18 cellular contexts compared by ENCODE assay signal in the genomic region with DNA sequence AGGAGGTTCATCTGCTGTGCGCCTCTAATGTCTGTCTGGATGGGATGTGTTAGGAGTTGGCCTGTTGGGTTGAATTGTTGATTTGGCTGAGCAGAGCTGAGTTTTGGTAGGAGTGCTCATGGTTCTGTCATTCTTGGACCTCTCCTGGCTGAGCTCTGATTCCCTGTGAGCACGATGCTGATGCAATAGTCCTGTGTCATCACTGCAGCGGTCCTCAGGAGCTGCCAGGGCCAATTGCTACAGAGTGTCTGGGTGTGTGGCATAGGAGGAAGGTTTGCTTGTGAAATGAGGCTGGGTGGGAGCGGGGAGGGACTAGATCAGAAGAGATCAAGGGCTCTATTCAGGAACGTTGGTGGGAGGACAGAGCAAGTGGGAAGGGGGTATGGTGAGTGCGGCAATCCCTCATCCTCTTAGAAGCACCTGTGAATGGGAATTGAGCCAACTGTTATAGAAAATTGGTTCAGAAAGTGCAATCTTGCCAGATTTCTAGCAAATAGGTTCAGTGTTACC. TPM values are rescaled to one million over a fixed set of nuclear protein-coding genes. Genes with fewer than 3 reads are reported as not detected.
DNase-seq lines count a peak whose midpoint lies in the region; ATAC-seq, FAIRE-seq and TF ChIP-seq lines count a peak whose summit lies in the region.
"Had no signal": no experiment of that assay in that cellular context is flagged by ENCODE, and none has a peak within 500 bp of the region (broad histone marks: within the 10 kb centered on the region; RNA-seq: fewer than 3 reads in every experiment).

No MANE protein-coding gene starts in this region.

- no peak for TF ChIP-seq POLR2A in HepG2 (IDR thresholded peaks at IDR 0.05; ENCODE audit: insufficient read depth in 1 of 2, low read depth in 2 of 2, low read length in 2 of 2)

- DNase-seq in Right ventricle myocardium inferior (ENCODE audit: missing footprints): no peak
- DNase-seq in cardiac septum (ENCODE audit: low spot score): no peak
- no peak for DNase-seq in mammary epithelial cell
- no peak for DNase-seq in HepG2 (ENCODE audit: low spot score)
- DNase-seq in NCI-H1694 (lab: John Stamatoyannopoulos, UW): no peak
- DNase-seq: COR-L47, DMS153, Karpas-422, MM.1S, NCI-H1417 treated with DMSO at 0.1 percent for 48 hours, NCI-H2029, NCI-H2171, NCI-H446 treated with DMSO at 0.1 percent for 48 hours, SK-N-SH had no signal

- FAIRE-seq in HepG2 (lab: Jason Lieb, UNC): no peak
- FAIRE-seq: GM12892 had no signal

- peaks cover 19% of the 10 kb centered on the region for H3K36me3 ChIP-seq in mammary epithelial cell (ENCODE audit: insufficient read depth, low read length)
- peaks cover 24 to 54% of the 10 kb centered on the region in 2 experiments for H3K36me3 ChIP-seq in HepG2 (replicated peaks in 1 of 2; ENCODE audit: control insufficient read depth in 1 of 2, insufficient read depth in 2 of 2, low read length in 2 of 2)

- no peak for TF ChIP-seq CTCF in mammary epithelial cell (conservative IDR thresholded peaks at IDR 0.05 in 1 of 2, IDR thresholded peaks at IDR 0.05 in 1 of 2; ENCODE audit: extremely low read depth in 1 of 2, insufficient read depth in 1 of 2, low read depth in 1 of 2, low read length in 2 of 2)
- no peak for TF ChIP-seq CTCF in HepG2 (CRISPR knock-in tag; IDR thresholded peaks at IDR 0.05)

- intact Hi-C loops in Right ventricle myocardium inferior (cut with DNase I) (no loop called here), cardiac septum (cut with DNase I) (no loop called here), mammary epithelial cell (cut with micrococcal nuclease) (no loop called here), HepG2 (cut with micrococcal nuclease; ENCODE audit: unreplicated experiment) (no loop called here)

- BruUV-seq in mammary epithelial cell (replicated peaks; lab: Mats Ljungman, UMichigan) (TSS peak; percentile 79), HepG2 (replicated peaks; lab: Mats Ljungman, UMichigan) (no TSS peak)

- TF ChIP-seq RAD21 in HepG2 (CRISPR knock-in tag; IDR thresholded peaks at IDR 0.05): no peak

- 91% methylated on average over 6 of the region's 6 CpGs for WGBS in mammary epithelial cell (ENCODE audit: low coverage, missing lambda C conversion rate)
- WGBS in HepG2 (ENCODE audit: low lambda C conversion rate): 96% methylated on average over 6 of the region's 6 CpGs

- H3K9ac ChIP-seq in mammary epithelial cell (ENCODE audit: insufficient read depth, low read length): no peak overlapping the region
- no peak overlapping the region for H3K9ac ChIP-seq in HepG2 (ENCODE audit: insufficient read depth, low read depth, low read length)
- H3K9ac ChIP-seq: SK-N-SH had no signal

- H3K27ac ChIP-seq in mammary epithelial cell (ENCODE audit: insufficient read depth, low read depth, low read length): no peak overlapping the region
- H3K27ac ChIP-seq in HepG2 (ENCODE audit: extremely low read length, insufficient read depth, low read length): no peak overlapping the region

- H3K4me3 ChIP-seq in mammary epithelial cell (replicated peaks in 1 of 3; ENCODE audit: insufficient read depth in 1 of 3, low read depth in 2 of 3, low read length in 3 of 3): no peak overlapping the region
- no peak overlapping the region for H3K4me3 ChIP-seq in HepG2 (replicated peaks in 1 of 3; ENCODE audit: insufficient read depth in 1 of 3, low read depth in 2 of 3, low read length in 3 of 3)
- H3K4me3 ChIP-seq: GM23338 had no signal

- no peaks in the 10 kb centered on the region for H3K79me2 ChIP-seq in mammary epithelial cell (ENCODE audit: insufficient read depth, low read length)
- no peaks in the 10 kb centered on the region for H3K79me2 ChIP-seq in HepG2 (ENCODE audit: insufficient read depth, low read length)

- in situ Hi-C loops in mammary epithelial cell (cut with MboI; ENCODE audit: low sequenced_read_pairs in 2 of 2) (no loop called here), HepG2 (cut with HindIII; ENCODE audit: extremely low pct_ligation_motif_present, low pct_unique_long_range_greater_than_20kb) (no loop called here)

- peak; percentile 34 for ATAC-seq in Right ventricle myocardium inferior
- ATAC-seq in HepG2: no peak
- ATAC-seq in GM19035 (IDR thresholded peaks at IDR 0.05; ENCODE audit: unreplicated experiment): no peak
- ATAC-seq in HG03354 (IDR thresholded peaks at IDR 0.05; ENCODE audit: poor library complexity, severe bottlenecking, unreplicated experiment): no peak
- ATAC-seq: GM23338 had no signal

- H3K27me3 ChIP-seq in mammary epithelial cell (ENCODE audit: insufficient read depth, low read length): no peaks in the 10 kb centered on the region
- no peaks in the 10 kb centered on the region for H3K27me3 ChIP-seq in HepG2 (ENCODE audit: control insufficient read depth in 1 of 2, insufficient read depth in 2 of 2, low read length in 2 of 2)

- H3K4me1 ChIP-seq in mammary epithelial cell (ENCODE audit: insufficient read depth, low read length) (no peaks in the 10 kb centered on the region), HepG2 (ENCODE audit: insufficient read depth, low read length) (no peaks in the 10 kb centered on the region)

- H3K9me3 ChIP-seq in mammary epithelial cell (replicated peaks; ENCODE audit: insufficient read depth, low read length): peaks cover 3% of the 10 kb centered on the region
- no peaks in the 10 kb centered on the region for H3K9me3 ChIP-seq in HepG2 (ENCODE audit: low read length)

- H4K20me1 ChIP-seq in mammary epithelial cell (ENCODE audit: insufficient read depth, low read length) (no peaks in the 10 kb centered on the region), HepG2 (ENCODE audit: insufficient read depth, low read length) (no peaks in the 10 kb centered on the region)

- no peak for TF ChIP-seq EP300 in HepG2 (IDR thresholded peaks at IDR 0.05; ENCODE audit: low read depth in 2 of 2, low read length in 2 of 2)
- no peak for TF ChIP-seq EP300 in HepG2 (CRISPR knock-in tag; IDR thresholded peaks at IDR 0.05; ENCODE audit: borderline replicate concordance)

- CTCF ChIA-PET in mammary epithelial cell (lab: Charles Lee; ENCODE audit: low non-redundant PET) (no interaction called here), HepG2 (lab: Yijun Ruan, JAX; ENCODE audit: low intra/inter-chr PET ratio, low total read pairs) (no interaction called here)

- POLR2A ChIA-PET in HepG2 (lab: Yijun Ruan, JAX): no interaction called here

- dilution Hi-C loops in mammary epithelial cell (cut with HindIII; ENCODE audit: low sequenced_read_pairs): loop anchor here (25.0 kb wide), 1 partner anchor 427 kb away; no protein-coding TSS in a partner anchor

- H2AFZ ChIP-seq in mammary epithelial cell (ENCODE audit: low read depth, low read length) (no peak overlapping the region), HepG2 (ENCODE audit: low read length) (no peak overlapping the region)
- H2AFZ ChIP-seq: GM23338 had no signal

- H3K4me2 ChIP-seq in mammary epithelial cell (ENCODE audit: insufficient read depth, low read depth, low read length) (no peak overlapping the region), HepG2 (ENCODE audit: low read depth, low read length) (no peak overlapping the region)
- H3K4me2 ChIP-seq: GM23338, SK-N-SH had no signal

TF ChIP-seq in HepG2, 621 proteins besides CTCF, POLR2A, EP300 and RAD21:
- peak; percentile 11; the same call in 1 of the 2 replicates for TF ChIP-seq CEBPB (IDR thresholded peaks at IDR 0.05; ENCODE audit: borderline replicate concordance, low read depth, low read length)
- no peak for TF ChIP-seq IRX3 (CRISPR knock-in tag; IDR thresholded peaks at IDR 0.05; ENCODE audit: borderline replicate concordance, low read depth)

RNA-seq across cellular contexts. Expression of gene PEX5, which starts 21.2 kb away (rescaled TPM):
- total RNA-seq in Right ventricle myocardium inferior: 30.9 TPM
- total RNA-seq in cardiac septum: 30.3 TPM
- total RNA-seq in mammary epithelial cell: 10 to 100 TPM; 25.0 to 25.5 TPM
- 14.0 TPM for polyA plus RNA-seq in mammary epithelial cell
- 6.7 TPM for polyA minus RNA-seq in mammary epithelial cell
- 29.0 and 35.2 TPM in 2 replicates for total RNA-seq in HepG2 (2016; rRNA removed; fragmentation: Illumina TruSeq; extraction: Trizol)
- 25.2 and 29.3 TPM in 2 replicates for total RNA-seq in HepG2 (2016; cell fraction: cytosol; rRNA removed; fragmentation: Illumina TruSeq; extraction: Trizol; ENCODE audit: low read depth)
- 29.8 and 33.2 TPM in 2 replicates for total RNA-seq in HepG2 (2016; cell fraction: insoluble cytoplasmic fraction; rRNA removed; fragmentation: Illumina TruSeq; extraction: Trizol)
- 26.2 and 26.3 TPM in 2 replicates for total RNA-seq in HepG2 (2016; cell fraction: membrane; rRNA removed; fragmentation: Illumina TruSeq; extraction: Trizol)
- total RNA-seq in HepG2 (2016; cell fraction: nucleus; rRNA removed; fragmentation: Illumina TruSeq; extraction: Trizol): 19.6 and 20.8 TPM in 2 replicates
- polyA plus RNA-seq in HepG2 (2011; rRNA removed): 16.4 and 17.4 TPM in 2 replicates
- polyA plus RNA-seq in HepG2 (2011; cell fraction: cytosol; rRNA removed): 15.0 and 16.0 TPM in 2 replicates
- polyA plus RNA-seq in HepG2 (2011; cell fraction: nucleus; rRNA removed): 23.2 and 24.1 TPM in 2 replicates
- 22.6 and 23.6 TPM in 2 replicates for polyA plus RNA-seq in HepG2 (2012)
- 5.1 and 5.5 TPM in 2 replicates for polyA plus RNA-seq in HepG2 (2016; cell fraction: cytosol; fragmentation: Illumina TruSeq; extraction: Trizol; ENCODE audit: low read depth)
- polyA plus RNA-seq in HepG2 (2016; cell fraction: insoluble cytoplasmic fraction; fragmentation: Illumina TruSeq; extraction: Trizol; ENCODE audit: low read depth): 26.7 and 30.1 TPM in 2 replicates
- polyA plus RNA-seq in HepG2 (2016; cell fraction: membrane; fragmentation: Illumina TruSeq; extraction: Trizol; ENCODE audit: low read depth): 12.7 and 15.4 TPM in 2 replicates
- polyA plus RNA-seq in HepG2 (2016; cell fraction: nucleus; fragmentation: Illumina TruSeq; extraction: Trizol; ENCODE audit: insufficient read depth, low read depth): 26.8 and 27.9 TPM in 2 replicates
- polyA minus RNA-seq in HepG2 (2011; rRNA and poly(A)+ RNA removed; ENCODE audit: low replicate concordance): 23.0 and 24.3 TPM in 2 replicates
- polyA minus RNA-seq in HepG2 (2011; cell fraction: cytosol; rRNA and poly(A)+ RNA removed): 11.6 and 15.5 TPM in 2 replicates
- 11.2 and 15.5 TPM in 2 replicates for polyA minus RNA-seq in HepG2 (2011; cell fraction: nucleus; rRNA and poly(A)+ RNA removed)
